15 cellular contexts compared by ENCODE assay signal in the genomic region with DNA sequence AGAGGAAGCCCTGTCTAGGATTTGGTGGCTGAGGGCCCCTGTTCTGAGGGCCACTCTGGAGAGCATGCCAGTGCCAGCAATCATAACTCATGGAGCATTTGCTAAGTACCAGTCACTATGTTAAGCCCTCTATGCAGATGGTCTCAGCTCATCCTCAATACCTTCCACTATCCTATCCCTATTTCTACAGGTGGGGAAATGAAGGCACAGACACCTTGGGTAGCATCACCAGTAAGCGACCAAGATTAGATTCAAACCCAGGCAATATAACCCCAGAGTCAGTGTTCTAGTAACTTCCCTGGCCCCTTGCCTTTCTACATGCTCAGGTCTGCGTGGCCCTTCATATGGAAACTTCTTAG. TPM values are rescaled to one million over a fixed set of nuclear protein-coding genes. Genes with fewer than 3 reads are reported as not detected.
DNase-seq lines count a peak whose midpoint lies in the region; ATAC-seq and TF ChIP-seq lines count a peak whose summit lies in the region.
"Had no signal": no experiment of that assay in that cellular context is flagged by ENCODE, and none has a peak within 500 bp of the region (broad histone marks: within the 10 kb centered on the region; RNA-seq: fewer than 3 reads in every experiment).

No MANE protein-coding gene starts in this region.

- peak; percentile 26 for TF ChIP-seq CTCF in natural killer cell (IDR thresholded peaks at IDR 0.05)
- TF ChIP-seq CTCF in adrenal gland (IDR thresholded peaks at IDR 0.05): peak in 2 of 6 experiments; percentile 2 to 25
- TF ChIP-seq CTCF in mesothelial cell of epicardium (IDR thresholded peaks at IDR 0.05; ENCODE audit: unreplicated experiment): peak; percentile 58

- H3K4me3 Mint-ChIP-seq in natural killer cell (no peak overlapping the region), mesothelial cell of epicardium (no peak overlapping the region)
- H3K4me3 Mint-ChIP-seq in natural killer cell treated with Interleukin-12 subunit alpha and Interleukin-12 subunit beta and Interleukin-15 and Interleukin-18, amount 100 ng/mL, for 72 hours: no peak overlapping the region
- H3K4me3 Mint-ChIP-seq: activated CD4-positive, alpha-beta T cell treated with anti-CD3 and anti-CD28 coated beads, Interleukin-2, amount 10 ng/mL, durations not matched to agents 24 days and 14 days; CD8-positive, alpha-beta T cell had no signal

- no peak for DNase-seq in natural killer cell
- DNase-seq in natural killer cell treated with Interleukin-12 subunit alpha and Interleukin-12 subunit beta and Interleukin-15 and Interleukin-18, amount 100 ng/mL, for 72 hours (ENCODE audit: low spot score): no peak
- DNase-seq in adrenal gland: peak in 1 of 7 donors; percentile 38
- DNase-seq in mesothelial cell of epicardium (ENCODE audit: low spot score in 2 of 2, unreplicated experiment in 2 of 2): no peak
- DNase-seq in posterior vena cava (ENCODE audit: low spot score): no peak

- H3K9me3 ChIP-seq in adrenal gland (replicated peaks in 1 of 3): no peaks in the 10 kb centered on the region
- H3K9me3 ChIP-seq: lower lobe of right lung had no signal

- no peak for TF ChIP-seq POLR2A in adrenal gland (IDR thresholded peaks at IDR 0.05)

- no peak overlapping the region for H3K4me3 ChIP-seq in adrenal gland
- H3K4me3 ChIP-seq: lower lobe of right lung had no signal

- peaks cover 0 to 4% of the 10 kb centered on the region in 2 donors for H3K4me1 ChIP-seq in adrenal gland (replicated peaks in 1 of 2)
- H3K4me1 ChIP-seq: lower lobe of right lung had no signal

- no peaks in the 10 kb centered on the region for H3K27me3 ChIP-seq in adrenal gland

- WGBS in adrenal gland, 4 donors: 84 to 89% (median 86%) methylated on average over 2 of the region's 2 CpGs

- H3K27me3 Mint-ChIP-seq in natural killer cell (ENCODE audit: low read depth in 2 of 2) (no peaks in the 10 kb centered on the region), mesothelial cell of epicardium (ENCODE audit: low read depth) (no peaks in the 10 kb centered on the region)
- H3K27me3 Mint-ChIP-seq in natural killer cell treated with Interleukin-12 subunit alpha and Interleukin-12 subunit beta and Interleukin-15 and Interleukin-18, amount 100 ng/mL, for 72 hours: no peaks in the 10 kb centered on the region
- H3K27me3 Mint-ChIP-seq: activated CD4-positive, alpha-beta T cell treated with anti-CD3 and anti-CD28 coated beads, Interleukin-2, amount 10 ng/mL, durations not matched to agents 24 days and 14 days had no signal

- intact Hi-C loops in natural killer cell (cut with micrococcal nuclease): no loop called here
- intact Hi-C loops in adrenal gland (cut with DNase I): no loop called here
- intact Hi-C loops in posterior vena cava (cut with DNase I): no loop called here

- H3K27ac ChIP-seq in adrenal gland: peak overlapping the region in 3 of 5 donors; percentile 4 to 37 (median 8)
- H3K27ac ChIP-seq: lower lobe of right lung had no signal

- peaks cover 0 to 37% of the 10 kb centered on the region in 2 donors for H3K36me3 ChIP-seq in adrenal gland (replicated peaks in 1 of 2)

- peak in 1 of 3 donors; percentile 0 for ATAC-seq in natural killer cell
- no peak for ATAC-seq in natural killer cell treated with Interleukin-12 subunit alpha and Interleukin-12 subunit beta and Interleukin-15 and Interleukin-18, amount 100 ng/mL, for 72 hours
- ATAC-seq in GM21360 (IDR thresholded peaks at IDR 0.05; ENCODE audit: unreplicated experiment): no peak
- no peak for ATAC-seq in HG02759 (IDR thresholded peaks at IDR 0.05; ENCODE audit: unreplicated experiment)
- ATAC-seq in HG03565 (IDR thresholded peaks at IDR 0.05; ENCODE audit: unreplicated experiment): no peak

- H3K9me3 Mint-ChIP-seq in natural killer cell (no peaks in the 10 kb centered on the region), mesothelial cell of epicardium (no peaks in the 10 kb centered on the region)
- no peaks in the 10 kb centered on the region for H3K9me3 Mint-ChIP-seq in natural killer cell treated with Interleukin-12 subunit alpha and Interleukin-12 subunit beta and Interleukin-15 and Interleukin-18, amount 100 ng/mL, for 72 hours
- H3K9me3 Mint-ChIP-seq: activated CD4-positive, alpha-beta T cell treated with anti-CD3 and anti-CD28 coated beads, Interleukin-2, amount 10 ng/mL, durations not matched to agents 24 days and 14 days; CD8-positive, alpha-beta T cell had no signal

- peaks cover 0 to 5% of the 10 kb centered on the region in 2 donors for H3K4me1 Mint-ChIP-seq in natural killer cell
- H3K4me1 Mint-ChIP-seq in natural killer cell treated with Interleukin-12 subunit alpha and Interleukin-12 subunit beta and Interleukin-15 and Interleukin-18, amount 100 ng/mL, for 72 hours (ENCODE audit: low read depth in 2 of 2): peaks cover 0 to 1% of the 10 kb centered on the region in 2 donors
- H3K4me1 Mint-ChIP-seq in mesothelial cell of epicardium: no peaks in the 10 kb centered on the region
- H3K4me1 Mint-ChIP-seq: activated CD4-positive, alpha-beta T cell treated with anti-CD3 and anti-CD28 coated beads, Interleukin-2, amount 10 ng/mL, durations not matched to agents 24 days and 14 days had no signal

- H3K27ac Mint-ChIP-seq in natural killer cell (no peak overlapping the region), mesothelial cell of epicardium (no peak overlapping the region)
- H3K27ac Mint-ChIP-seq in natural killer cell treated with Interleukin-12 subunit alpha and Interleukin-12 subunit beta and Interleukin-15 and Interleukin-18, amount 100 ng/mL, for 72 hours: no peak overlapping the region
- H3K27ac Mint-ChIP-seq: activated CD4-positive, alpha-beta T cell treated with anti-CD3 and anti-CD28 coated beads, Interleukin-2, amount 10 ng/mL, durations not matched to agents 24 days and 14 days; CD8-positive, alpha-beta T cell had no signal

- H3K36me3 Mint-ChIP-seq in natural killer cell: no peaks in the 10 kb centered on the region
- peaks cover 5% of the 10 kb centered on the region for H3K36me3 Mint-ChIP-seq in natural killer cell treated with Interleukin-12 subunit alpha and Interleukin-12 subunit beta and Interleukin-15 and Interleukin-18, amount 100 ng/mL, for 72 hours
- H3K36me3 Mint-ChIP-seq in mesothelial cell of epicardium: peaks cover 12% of the 10 kb centered on the region

RNA-seq across cellular contexts. Expression of gene NBPF1, which starts 7.9 kb away (rescaled TPM):
- 10 to 100 TPM; 18.4 to 26.0 (median 22.8) TPM for total RNA-seq in natural killer cell
- 10 to 100 TPM in 1 of 2 donors, 1 to 10 TPM in 1; 6.3 to 10.0 TPM for total RNA-seq in natural killer cell treated with Interleukin-12 subunit alpha and Interleukin-12 subunit beta and Interleukin-15 and Interleukin-18, amount 100 ng/mL, for 72 hours
- 100 to 1,000 TPM in 4 of 8 donors, 10 to 100 TPM in 4; 46.4 to 205 (median 111) TPM for total RNA-seq in adrenal gland
- 100 to 1,000 TPM in 1 of 3 donors, 10 to 100 TPM in 1, 1 to 10 TPM in 1; 7.9 to 185 (median 25.8) TPM for polyA plus RNA-seq in adrenal gland
- 74.5 to 86.3 TPM (median 79.1 TPM) in 3 replicates for total RNA-seq in mesothelial cell of epicardium
- 10 to 100 TPM; 28.9 to 63.0 TPM for total RNA-seq in posterior vena cava

RNA-seq across cellular contexts. Expression of gene RNU1-3, which starts 45.5 kb away (rescaled TPM):
- total RNA-seq in natural killer cell (1,000 to 10,000 TPM; 2,937 to 3,261 (median 3,038) TPM), adrenal gland (1,000 to 10,000 TPM in 3 of 8 donors, 100 to 1,000 TPM in 1, under 1 TPM in 3, not detected in 1; under 0.01 to 2,119 (median 890) TPM), mesothelial cell of epicardium (3,774 to 3,945 TPM (median 3,937 TPM) in 3 replicates), posterior vena cava (over 10,000 TPM; 12,584 to 18,986 TPM)
- total RNA-seq in natural killer cell treated with Interleukin-12 subunit alpha and Interleukin-12 subunit beta and Interleukin-15 and Interleukin-18, amount 100 ng/mL, for 72 hours: 1,000 to 10,000 TPM; 1,591 to 3,879 TPM
- polyA plus RNA-seq in adrenal gland: not detected
- total RNA-seq: fibroblast of villous mesenchyme, H4, myocyte had no signal
- polyA plus RNA-seq: thymus had no signal
